ENCODE assay signal across 8 cellular contexts in the genomic region with DNA sequence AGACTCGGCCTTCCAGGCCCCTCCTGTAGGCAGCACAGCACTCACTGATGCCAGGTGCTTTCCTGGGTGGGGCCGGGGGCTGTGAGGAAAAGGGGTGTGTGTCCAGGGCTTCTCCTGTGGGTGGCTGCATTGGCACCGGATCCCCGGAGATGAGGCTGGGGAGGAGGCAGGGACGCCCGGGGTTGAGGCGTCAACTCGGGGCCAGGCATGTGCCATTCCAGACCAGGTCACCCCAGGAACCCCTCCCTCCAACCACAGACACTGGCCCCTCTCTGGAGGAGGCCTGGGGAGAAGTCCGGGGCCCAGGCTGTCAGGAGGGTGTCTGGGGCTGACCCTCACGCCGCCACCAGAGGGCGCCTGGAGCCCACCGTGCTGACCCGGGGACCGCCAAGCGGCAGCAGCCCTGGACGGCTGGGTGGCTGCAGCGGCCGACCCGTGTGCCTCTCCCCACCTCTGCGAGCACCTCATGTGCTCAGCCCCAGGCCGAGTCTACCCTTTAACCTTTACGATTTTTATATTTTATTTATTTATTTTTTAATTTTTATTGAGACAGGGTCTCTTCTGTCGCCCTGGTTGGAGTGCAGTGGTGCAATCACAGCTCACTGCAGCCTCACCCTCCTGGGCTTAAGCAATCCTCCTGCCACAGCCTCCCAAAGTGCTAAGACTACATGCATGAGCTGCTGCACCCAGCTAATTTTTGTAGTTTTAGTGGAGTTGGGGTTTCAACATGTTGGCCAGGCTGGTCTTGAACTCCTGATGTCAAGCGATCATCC. TPM values are rescaled to one million over a fixed set of nuclear protein-coding genes. Genes with fewer than 3 reads are reported as not detected.
DNase-seq lines count a peak whose midpoint lies in the region; ATAC-seq and TF ChIP-seq lines count a peak whose summit lies in the region.

No MANE protein-coding gene starts in this region.

- H3K4me1 ChIP-seq in OCI-LY7 (ENCODE audit: insufficient read depth, low read length, poor library complexity, severe bottlenecking) = peaks cover 17% of the 10 kb centered on the region

- POLR2A ChIA-PET in OCI-LY7 (lab: Charles Lee) = interaction anchor here (0.7 to 1.0 kb wide), 2 partner anchors 10 to 28 kb away, joined by 3 to 6 read pairs; no protein-coding TSS in a partner anchor
- POLR2A ChIA-PET in naive thymus-derived CD8-positive, alpha-beta T cell (lab: Charles Lee) = interaction anchor here (0.6 to 21.0 kb wide), 5 partner anchors 9 to 74 kb away, joined by 3 to 411 read pairs (median 9); a partner anchor contains a TSS

- CTCF ChIA-PET in OCI-LY7 (lab: Charles Lee; ENCODE audit: unreplicated experiment) = interaction anchor here (0.6 kb wide), 1 partner anchor 19 kb away, joined by 4 read pairs; no protein-coding TSS in a partner anchor

- TF ChIP-seq CTCF in AG10803 (conservative IDR thresholded peaks at IDR 0.05; ENCODE audit: low read length) (peak; percentile 71), OCI-LY7 (conservative IDR thresholded peaks at IDR 0.05; ENCODE audit: low read length) (peak; percentile 84), epithelial cell of proximal tubule (conservative IDR thresholded peaks at IDR 0.05; ENCODE audit: low read depth, low read length) (peak; percentile 78)

- peaks cover 6 to 43% (median 12%) of the 10 kb centered on the region in 5 donors for H3K27me3 Mint-ChIP-seq in naive thymus-derived CD8-positive, alpha-beta T cell
- H3K27me3 Mint-ChIP-seq in stimulated activated naive CD8-positive, alpha-beta T cell treated with anti-CD3 and anti-CD28 coated beads, Interleukin-15, amount 100 ng/mL, for 72 hours = peaks cover 67% of the 10 kb centered on the region

- H3K36me3 Mint-ChIP-seq in naive thymus-derived CD8-positive, alpha-beta T cell = peaks cover 0 to 2% (median 0%) of the 10 kb centered on the region in 3 donors

- no peaks in the 10 kb centered on the region for H3K79me2 ChIP-seq in OCI-LY7 (ENCODE audit: insufficient read depth, low read depth, low read length)

- H3K9me2 ChIP-seq in OCI-LY7 (ENCODE audit: insufficient read depth, low read length) = no peaks in the 10 kb centered on the region

- peak; percentile 52 for DNase-seq in AG10803 (ENCODE audit: low read depth)
- peak; percentile 97 for DNase-seq in GM19238 (ENCODE audit: insufficient read length, low spot score)
- peak; percentile 82 for DNase-seq in OCI-LY7 (ENCODE audit: low spot score)
- DNase-seq in activated T-cell treated with anti-CD3 and anti-CD28 coated beads, Interleukin-2, amount 50 U/mL, for 1 hour = peak; percentile 84
- DNase-seq in epithelial cell of proximal tubule (ENCODE audit: low read depth) = no peak
- DNase-seq in naive thymus-derived CD8-positive, alpha-beta T cell = peak; percentile 53 to 88 (median 77)
- peak; percentile 81 to 84 for DNase-seq in stimulated activated naive CD8-positive, alpha-beta T cell treated with anti-CD3 and anti-CD28 coated beads, Interleukin-15, amount 100 ng/mL, for 72 hours

- H3K4me3 ChIP-seq in AG10803 (ENCODE audit: low read length) (no peak overlapping the region), OCI-LY7 (ENCODE audit: low read depth, low read length, poor library complexity, severe bottlenecking) (no peak overlapping the region), epithelial cell of proximal tubule (ENCODE audit: low read depth, low read length) (no peak overlapping the region)

- H4K20me1 ChIP-seq in OCI-LY7 (ENCODE audit: insufficient read depth, low read length) = no peaks in the 10 kb centered on the region

- H3K27ac ChIP-seq in OCI-LY7 (ENCODE audit: low read depth, low read length, poor library complexity, severe bottlenecking) = no peak overlapping the region

- ATAC-seq in naive thymus-derived CD8-positive, alpha-beta T cell = peak; percentile 53 to 63
- ATAC-seq in stimulated activated naive CD8-positive, alpha-beta T cell treated with anti-CD3 and anti-CD28 coated beads, Interleukin-15, amount 100 ng/mL, for 72 hours = peak; percentile 64
- ATAC-seq in GM18519 (IDR thresholded peaks at IDR 0.05; ENCODE audit: low FRiP score, unreplicated experiment) = no peak

- H3K9me3 ChIP-seq in OCI-LY7 (ENCODE audit: low read length) = no peaks in the 10 kb centered on the region

- no peak overlapping the region for H3K4me2 ChIP-seq in OCI-LY7 (ENCODE audit: low read length)

- H3K9me3 Mint-ChIP-seq in naive thymus-derived CD8-positive, alpha-beta T cell = no peaks in the 10 kb centered on the region
- H3K9me3 Mint-ChIP-seq in stimulated activated naive CD8-positive, alpha-beta T cell treated with anti-CD3 and anti-CD28 coated beads, Interleukin-15, amount 100 ng/mL, for 72 hours = no peaks in the 10 kb centered on the region

- BruUV-seq in OCI-LY7 (replicated peaks; lab: Mats Ljungman, UMichigan) = no TSS peak

- H3K4me3 Mint-ChIP-seq in naive thymus-derived CD8-positive, alpha-beta T cell = no peak overlapping the region
- no peak overlapping the region for H3K4me3 Mint-ChIP-seq in stimulated activated naive CD8-positive, alpha-beta T cell treated with anti-CD3 and anti-CD28 coated beads, Interleukin-15, amount 100 ng/mL, for 72 hours

- H2AFZ ChIP-seq in OCI-LY7 (ENCODE audit: low read length) = no peak overlapping the region

- no peaks in the 10 kb centered on the region for H3K36me3 ChIP-seq in OCI-LY7 (ENCODE audit: insufficient read depth, low read length)

- H3K27ac Mint-ChIP-seq in naive thymus-derived CD8-positive, alpha-beta T cell = no peak overlapping the region
- H3K27ac Mint-ChIP-seq in stimulated activated naive CD8-positive, alpha-beta T cell treated with anti-CD3 and anti-CD28 coated beads, Interleukin-15, amount 100 ng/mL, for 72 hours = no peak overlapping the region

- intact Hi-C loops in OCI-LY7 (cut with micrococcal nuclease; ENCODE audit: unreplicated experiment) = loop anchor here (1.0 kb wide), 1 partner anchor 74 kb away; no protein-coding TSS in a partner anchor

- H3K4me1 Mint-ChIP-seq in naive thymus-derived CD8-positive, alpha-beta T cell = peaks cover 8 to 22% (median 13%) of the 10 kb centered on the region in 4 donors
- peaks cover 25% of the 10 kb centered on the region for H3K4me1 Mint-ChIP-seq in stimulated activated naive CD8-positive, alpha-beta T cell treated with anti-CD3 and anti-CD28 coated beads, Interleukin-15, amount 100 ng/mL, for 72 hours

RNA-seq across cellular contexts. Expression of a gene that starts 3.2 kb away (rescaled TPM):
- 9.5 and 15.9 TPM in 2 replicates for total RNA-seq in OCI-LY7 (2014; rRNA removed; shearing (Covaris generic))
- 12.2 and 14.4 TPM in 2 replicates for total RNA-seq in OCI-LY7 (2022)
- 154 and 183 TPM in 2 replicates for total RNA-seq in epithelial cell of proximal tubule
- total RNA-seq in naive thymus-derived CD8-positive, alpha-beta T cell = 10 to 100 TPM; 13.1 to 14.4 TPM
- 10 to 100 TPM; 22.1 to 40.9 (median 35.8) TPM for polyA plus RNA-seq in naive thymus-derived CD8-positive, alpha-beta T cell

RNA-seq across cellular contexts. Expression of a gene that starts 6.1 kb away (rescaled TPM):
- 0.16 and 0.28 TPM in 2 replicates for total RNA-seq in OCI-LY7 (2014; rRNA removed; shearing (Covaris generic))
- 0.42 and 0.52 TPM in 2 replicates for total RNA-seq in OCI-LY7 (2022)
- 0.07 and 0.46 TPM in 2 replicates for total RNA-seq in epithelial cell of proximal tubule
- 10 to 100 TPM; 28.4 to 29.3 TPM for total RNA-seq in naive thymus-derived CD8-positive, alpha-beta T cell
- polyA plus RNA-seq in naive thymus-derived CD8-positive, alpha-beta T cell = 10 to 100 TPM in 1 of 3 donors, 1 to 10 TPM in 2; 3.0 to 22.0 (median 9.5) TPM

RNA-seq across cellular contexts. Expression of a gene that starts 9.2 kb away (rescaled TPM):
- 44.8 and 51.3 TPM in 2 replicates for total RNA-seq in OCI-LY7 (2014; rRNA removed; shearing (Covaris generic))
- total RNA-seq in OCI-LY7 (2022) (45.5 and 46.5 TPM in 2 replicates), epithelial cell of proximal tubule (86.5 and 111 TPM in 2 replicates)
- 10 to 100 TPM; 44.3 to 48.2 TPM for total RNA-seq in naive thymus-derived CD8-positive, alpha-beta T cell
- polyA plus RNA-seq in naive thymus-derived CD8-positive, alpha-beta T cell = 100 to 1,000 TPM in 2 of 3 donors, 10 to 100 TPM in 1; 93.5 to 128 (median 113) TPM

RNA-seq across cellular contexts. Expression of a gene that starts 14.5 kb away (rescaled TPM):
- total RNA-seq in OCI-LY7 (2014; rRNA removed; shearing (Covaris generic)) = 25.8 and 35.9 TPM in 2 replicates
- 52.6 and 57.9 TPM in 2 replicates for total RNA-seq in OCI-LY7 (2022)
- total RNA-seq in epithelial cell of proximal tubule = 1.9 and 4.9 TPM in 2 replicates
- 10 to 100 TPM; 12.0 to 15.1 TPM for total RNA-seq in naive thymus-derived CD8-positive, alpha-beta T cell
- 1 to 10 TPM in 2 of 3 donors, not detected in 1; 1.1 to 1.4 TPM for polyA plus RNA-seq in naive thymus-derived CD8-positive, alpha-beta T cell

RNA-seq across cellular contexts. Expression of a gene that starts 15.2 kb away (rescaled TPM):
- 28.1 and 30.8 TPM in 2 replicates for total RNA-seq in OCI-LY7 (2014; rRNA removed; shearing (Covaris generic))
- 56.3 and 57.9 TPM in 2 replicates for total RNA-seq in OCI-LY7 (2022)
- total RNA-seq in epithelial cell of proximal tubule = 15.5 and 16.3 TPM in 2 replicates
- 10 to 100 TPM; 50.1 to 67.0 TPM for total RNA-seq in naive thymus-derived CD8-positive, alpha-beta T cell
- 1 to 10 TPM; 5.0 to 6.2 (median 6.0) TPM for polyA plus RNA-seq in naive thymus-derived CD8-positive, alpha-beta T cell

Comparison
In these comparisons a context has a peak if more than half of its experiments do, and no peak if none do; other contexts are left out.
1. RNA of a gene that starts 6.1 kb away (total RNA-seq): 28.4 to 29.3 TPM in naive thymus-derived CD8-positive, alpha-beta T cell; 0.07 to 0.46 TPM in epithelial cell of proximal tubule and 0.16 to 0.52 TPM in OCI-LY7; every median in the first group is over 10 times any median in the second.
2. Peak in every context shown above with its lines, with median percentiles within 50 percentile points of each other: CTCF ChIP-seq.